Comparison of ENCODE assay signal across 14 cellular contexts in genomic region chr13:50393641-50394040, GRCh38.
DNase-seq lines count a peak whose midpoint lies in the region; ATAC-seq and TF ChIP-seq lines count a peak whose summit lies in the region.
"Had no signal": no experiment of that assay in that cellular context is flagged by ENCODE, and none has a peak within 500 bp of the region (broad histone marks: within the 10 kb centered on the region; RNA-seq: fewer than 3 reads in every experiment).

No MANE protein-coding gene starts in this region.

- H3K9me3 ChIP-seq in Karpas-422 (ENCODE audit: low read length): no peaks in the 10 kb centered on the region
- H3K9me3 ChIP-seq in parathyroid adenoma (ENCODE audit: control insufficient read depth, low read length): no peaks in the 10 kb centered on the region
- H3K9me3 ChIP-seq: colonic mucosa, ovary had no signal

- H3K9ac ChIP-seq in Karpas-422 (ENCODE audit: low read length) (peak overlapping the region; percentile 15; the same call in 1 of the 2 replicates), parathyroid adenoma (no peak overlapping the region)
- H3K9ac ChIP-seq: KMS-11 had no signal

- H2AFZ ChIP-seq in Karpas-422 (ENCODE audit: low read length) (no peak overlapping the region), parathyroid adenoma (no peak overlapping the region)

- H3K79me2 ChIP-seq in Karpas-422 (ENCODE audit: low read length) (no peaks in the 10 kb centered on the region), parathyroid adenoma (no peaks in the 10 kb centered on the region)

- no peak for TF ChIP-seq CTCF in parathyroid adenoma (IDR thresholded peaks at IDR 0.05)

- H3K4me3 ChIP-seq in Karpas-422 (ENCODE audit: low read length): no peak overlapping the region
- no peak overlapping the region for H3K4me3 ChIP-seq in parathyroid adenoma (ENCODE audit: low read depth, low read length)
- H3K4me3 ChIP-seq: colonic mucosa, ovary had no signal

- no peaks in the 10 kb centered on the region for H3K9me2 ChIP-seq in Karpas-422 (replicated peaks; ENCODE audit: insufficient read depth, low read length)

- peak overlapping the region; percentile 92 for H3K27ac ChIP-seq in Karpas-422 (ENCODE audit: low read length)
- no peak overlapping the region for H3K27ac ChIP-seq in parathyroid adenoma
- H3K27ac ChIP-seq: colonic mucosa, KMS-11, ovary had no signal

- H3K4me1 ChIP-seq in Karpas-422 (ENCODE audit: low read length) (peaks cover 67% of the 10 kb centered on the region), parathyroid adenoma (no peaks in the 10 kb centered on the region)
- H3K4me1 ChIP-seq: colonic mucosa had no signal

- H3K4me2 ChIP-seq in Karpas-422 (ENCODE audit: low read depth, low read length, poor library complexity, severe bottlenecking) (peak overlapping the region; percentile 35), parathyroid adenoma (ENCODE audit: low read length) (peak overlapping the region; percentile 15)
- H3K4me2 ChIP-seq: KMS-11 had no signal

- peak; percentile 84 for DNase-seq in Karpas-422
- DNase-seq in NCI-H446 treated with DMSO at 0.1 percent for 48 hours (lab: John Stamatoyannopoulos, UW): peak; percentile 58
- DNase-seq in dermis blood vessel endothelial cell: peak; percentile 40
- no peak for DNase-seq in inferior parietal cortex (ENCODE audit: extremely low spot score)
- DNase-seq in stimulated activated CD4-positive, alpha-beta T cell treated with anti-CD3 and anti-CD28 coated beads, Interleukin-12 subunit alpha, Interleukin-12 subunit beta, amount 100 ng/mL, for 4 hours: no peak
- no peak for DNase-seq in cortex of kidney (lab: John Stamatoyannopoulos, UW)
- DNase-seq: activated CD4-positive, alpha-beta T cell treated with anti-CD3 and anti-CD28 coated beads, Interleukin-2, amount 50 U/mL, for 1 hour; activated naive CD4-positive, alpha-beta T cell; colonic mucosa; foreskin melanocyte; ovary had no signal

- H3K36me3 ChIP-seq in Karpas-422 (ENCODE audit: insufficient read depth, low read length) (no peaks in the 10 kb centered on the region), parathyroid adenoma (ENCODE audit: control insufficient read depth, insufficient read depth, low read length) (no peaks in the 10 kb centered on the region)
- H3K36me3 ChIP-seq: colonic mucosa, ovary had no signal

- no peaks in the 10 kb centered on the region for H3K27me3 ChIP-seq in Karpas-422 (ENCODE audit: low read length)
- H3K27me3 ChIP-seq in parathyroid adenoma (ENCODE audit: control insufficient read depth, insufficient read depth, low read length): no peaks in the 10 kb centered on the region
- H3K27me3 ChIP-seq: colonic mucosa, ovary had no signal

- no peak for ATAC-seq in HG02970 (IDR thresholded peaks at IDR 0.05; ENCODE audit: low FRiP score, unreplicated experiment)

- no peaks in the 10 kb centered on the region for H4K20me1 ChIP-seq in Karpas-422 (ENCODE audit: insufficient read depth, low read depth, low read length)

Comparison
In these comparisons a context has a peak if more than half of its experiments do, and no peak if none do; other contexts are left out.
1. DNase-seq: peak in Karpas-422 (single experiment), NCI-H446 treated with DMSO at 0.1 percent for 48 hours (single experiment) and dermis blood vessel endothelial cell (single experiment); none in inferior parietal cortex (single experiment), stimulated activated CD4-positive, alpha-beta T cell treated with anti-CD3 and anti-CD28 coated beads, Interleukin-12 subunit alpha, Interleukin-12 subunit beta, amount 100 ng/mL, for 4 hours (single experiment) and cortex of kidney (single experiment).